Comparison of ENCODE assay signal across 8 cellular contexts in genomic region chr7:36283711-36284130, GRCh38.
A peak's percentile ranks its signal among the peaks of the same experiment; 100 is the strongest.
DNase-seq lines count a peak whose midpoint lies in the region; ATAC-seq and TF ChIP-seq lines count a peak whose summit lies in the region.

No MANE protein-coding gene starts in this region.

- DNase-seq in left lung: peak; percentile 89 to 95
- no peak for DNase-seq in NK-92 (lab: John Stamatoyannopoulos, UW; ENCODE audit: unreplicated experiment)
- DNase-seq in T-helper 9 cell: no peak
- no peak for DNase-seq in COLO829 (ENCODE audit: low spot score)
- DNase-seq in ecto neural progenitor cell (ENCODE audit: low spot score): no peak

- ATAC-seq in GM18868 (IDR thresholded peaks at IDR 0.05; ENCODE audit: unreplicated experiment) (peak; percentile 36), HG02938 (IDR thresholded peaks at IDR 0.05; ENCODE audit: unreplicated experiment) (peak; percentile 37), left lung (peak; percentile 74)

- H3K79me2 ChIP-seq in SU-DHL-6 (ENCODE audit: insufficient read depth, low read length): peaks cover 12% of the 10 kb centered on the region; the same call in 1 of the 2 replicates

- H4K20me1 ChIP-seq in SU-DHL-6 (ENCODE audit: low read depth, low read length): no peaks in the 10 kb centered on the region

- intact Hi-C loops in left lung (cut with DNase I): no loop called here

- H3K4me2 ChIP-seq in SU-DHL-6 (ENCODE audit: low read depth, low read length, poor library complexity, severe bottlenecking): peak overlapping the region; percentile 46

- H3K4me1 ChIP-seq in left lung: peaks cover 3 to 85% of the 10 kb centered on the region in 2 donors

- no peak overlapping the region for H2AFZ ChIP-seq in SU-DHL-6 (ENCODE audit: low read depth, low read length, severe bottlenecking)

- H3K27ac ChIP-seq in SU-DHL-6 (ENCODE audit: low read depth, low read length) (peak overlapping the region; percentile 91), left lung (peak overlapping the region; percentile 68 to 92)

- peaks cover 92% of the 10 kb centered on the region for H3F3A ChIP-seq in SU-DHL-6 (ENCODE audit: insufficient read depth)

- no peaks in the 10 kb centered on the region for H3K9me3 ChIP-seq in SU-DHL-6 (ENCODE audit: insufficient read depth, low read length)
- no peaks in the 10 kb centered on the region for H3K9me3 ChIP-seq in left lung

- peak overlapping the region; percentile 50 for H3K9ac ChIP-seq in SU-DHL-6 (ENCODE audit: low read length)

- peaks cover 5% of the 10 kb centered on the region for H3K36me3 ChIP-seq in SU-DHL-6 (ENCODE audit: low read length)
- H3K36me3 ChIP-seq in left lung: no peaks in the 10 kb centered on the region

- H3K9me2 ChIP-seq in SU-DHL-6 (replicated peaks; ENCODE audit: insufficient read depth, low read length): no peaks in the 10 kb centered on the region

- no peak for TF ChIP-seq CTCF in SU-DHL-6 (IDR thresholded peaks at IDR 0.05; ENCODE audit: insufficient read depth, low read length, poor library complexity, severe bottlenecking)
- TF ChIP-seq CTCF in left lung (IDR thresholded peaks at IDR 0.05): no peak

- H3K27me3 ChIP-seq in SU-DHL-6 (ENCODE audit: low read length): no peaks in the 10 kb centered on the region
- no peaks in the 10 kb centered on the region for H3K27me3 ChIP-seq in left lung

- H3K4me3 ChIP-seq in SU-DHL-6 (ENCODE audit: insufficient read depth, low read length, poor library complexity, severe bottlenecking) (no peak overlapping the region), left lung (no peak overlapping the region)

Comparison
In these comparisons a context has a peak if more than half of its experiments do, and no peak if none do; other contexts are left out.
1. DNase-seq: peak in left lung (2 of 2); none in NK-92 (single experiment), T-helper 9 cell (single experiment), COLO829 (single experiment) and ecto neural progenitor cell (single experiment).
2. Peak in every context shown above with its lines, with median percentiles within 50 percentile points of each other: ATAC-seq.